ENCODE assay signal across 19 cellular contexts in genomic region chrX:40827331-40827730, GRCh38.
A peak's percentile ranks its signal among the peaks of the same experiment; 100 is the strongest.
DNase-seq lines count a peak whose midpoint lies in the region; ATAC-seq, FAIRE-seq and TF ChIP-seq lines count a peak whose summit lies in the region.
"Had no signal": no experiment of that assay in that cellular context is flagged by ENCODE, and none has a peak within 500 bp of the region (broad histone marks: within the 10 kb centered on the region; RNA-seq: fewer than 3 reads in every experiment).

No MANE protein-coding gene starts in this region.

- no peak overlapping the region for H3K4me3 ChIP-seq in bronchial epithelial cell (ENCODE audit: low read depth, low read length)
- H3K4me3 ChIP-seq: GM12878 had no signal

- no peak for ATAC-seq in GM18498 (IDR thresholded peaks at IDR 0.05; ENCODE audit: unreplicated experiment)
- ATAC-seq: CD8-positive, alpha-beta T cell; GM12878; HCT116 had no signal

- DNase-seq in DMS79 treated with DMSO at 0.1 percent for 48 hours (lab: John Stamatoyannopoulos, UW) (peak; percentile 37), DMS79 (lab: John Stamatoyannopoulos, UW) (no peak), RPMI7951 (ENCODE audit: low read depth) (peak; percentile 40), bronchial epithelial cell (ENCODE audit: low read depth) (no peak), foreskin melanocyte (peak; percentile 94), DMS53 treated with DMSO at 0.1 percent for 48 hours (lab: John Stamatoyannopoulos, UW; ENCODE audit: unreplicated experiment) (no peak), NCI-H128 (lab: John Stamatoyannopoulos, UW; ENCODE audit: unreplicated experiment) (no peak)
- DNase-seq: CD4-positive, CD25-positive, alpha-beta regulatory T cell; CD8-positive, alpha-beta T cell; DND-41; EL; GDM1; GOT3; H9 had no signal

- peak; percentile 62 for FAIRE-seq in bronchial epithelial cell (lab: Jason Lieb, UNC)
- FAIRE-seq: A204.1, GM12878, GM18507 had no signal

- no peak for TF ChIP-seq CTCF in bronchial epithelial cell (IDR thresholded peaks at IDR 0.05; ENCODE audit: insufficient read depth, low read length, severe bottlenecking)

- no peaks in the 10 kb centered on the region for H3K27me3 ChIP-seq in bronchial epithelial cell (ENCODE audit: control insufficient read depth, insufficient read depth, low read length)

- no peaks in the 10 kb centered on the region for H3K36me3 ChIP-seq in bronchial epithelial cell (ENCODE audit: control insufficient read depth, insufficient read depth, low read length)

Comparison
In these comparisons a context has a peak if more than half of its experiments do, and no peak if none do; other contexts are left out.
1. DNase-seq: peak in DMS79 treated with DMSO at 0.1 percent for 48 hours (single experiment), RPMI7951 (single experiment) and foreskin melanocyte (single experiment); none in DMS79 (single experiment), bronchial epithelial cell (single experiment), DMS53 treated with DMSO at 0.1 percent for 48 hours (single experiment) and NCI-H128 (single experiment).